In genomic region chr7:96184783-96185182, GRCh38 we compare ENCODE assay signal across 22 cellular contexts.
"Had no signal": no experiment of that assay in that cellular context is flagged by ENCODE, and none has a peak within 500 bp of the region (broad histone marks: within the 10 kb centered on the region; RNA-seq: fewer than 3 reads in every experiment).

No MANE protein-coding gene starts in this region.

- H3K27me3 ChIP-seq: SJSA1 had no signal

- H3K9me3 ChIP-seq: SJSA1 had no signal

- H3K27ac ChIP-seq: HL-60, KMS-11, SJSA1, SK-N-MC had no signal

- H3K9me3 Mint-ChIP-seq: IgD-negative memory B cell had no signal

- H3K4me3 Mint-ChIP-seq: IgD-negative memory B cell had no signal

- ATAC-seq: K562 had no signal

- DNase-seq: Kasumi-1, MM.1S, NCI-H1092 treated with DMSO at 0.1 percent for 48 hours, NCI-H1436, NCI-H187, NCI-H2029, NCI-H2081 treated with DMSO at 0.1 percent for 48 hours, NCI-H2171, NCI-H226, NCI-H446, NCI-H510A, NCI-H524 treated with DMSO at 0.1 percent for 48 hours, NCI-H748 treated with DMSO at 0.1 percent for 48 hours, Right ventricle myocardium superior, RPMI8226, SIG-M5 had no signal

- H3K4me3 ChIP-seq: K562, SJSA1, SK-N-MC had no signal

- H3K9ac ChIP-seq: KMS-11 had no signal

- H3K27ac Mint-ChIP-seq: IgD-negative memory B cell had no signal

- H3K4me2 ChIP-seq: KMS-11 had no signal

- H3K27me3 Mint-ChIP-seq: IgD-negative memory B cell had no signal
